1 cellular context compared by ENCODE assay signal in genomic region chr2:168773719-168774521, GRCh38.
TF ChIP-seq lines count a peak whose summit lies in the region.

No MANE protein-coding gene starts in this region.

TF ChIP-seq in K562, 482 proteins besides CTCF, POLR2A, EP300 and RAD21 (continued from another document):
- no peak for TF ChIP-seq HDAC6 (IDR thresholded peaks at IDR 0.05; ENCODE audit: low read depth, low read length)
- peak; percentile 71 for TF ChIP-seq ATF4 (CRISPR knock-in tag; IDR thresholded peaks at IDR 0.05)
- no peak for TF ChIP-seq ETS2 (tag; IDR thresholded peaks at IDR 0.05; ENCODE audit: borderline replicate concordance, poor library complexity, severe bottlenecking)
- no peak for TF ChIP-seq PURB (CRISPR knock-in tag; IDR thresholded peaks at IDR 0.05; ENCODE audit: low read depth)
- TF ChIP-seq TCF7 (IDR thresholded peaks at IDR 0.05; ENCODE audit: borderline replicate concordance): no peak
TF ChIP-seq in K562: peak in this region for 216.
